8 cellular contexts compared by ENCODE assay signal in the genomic region with DNA sequence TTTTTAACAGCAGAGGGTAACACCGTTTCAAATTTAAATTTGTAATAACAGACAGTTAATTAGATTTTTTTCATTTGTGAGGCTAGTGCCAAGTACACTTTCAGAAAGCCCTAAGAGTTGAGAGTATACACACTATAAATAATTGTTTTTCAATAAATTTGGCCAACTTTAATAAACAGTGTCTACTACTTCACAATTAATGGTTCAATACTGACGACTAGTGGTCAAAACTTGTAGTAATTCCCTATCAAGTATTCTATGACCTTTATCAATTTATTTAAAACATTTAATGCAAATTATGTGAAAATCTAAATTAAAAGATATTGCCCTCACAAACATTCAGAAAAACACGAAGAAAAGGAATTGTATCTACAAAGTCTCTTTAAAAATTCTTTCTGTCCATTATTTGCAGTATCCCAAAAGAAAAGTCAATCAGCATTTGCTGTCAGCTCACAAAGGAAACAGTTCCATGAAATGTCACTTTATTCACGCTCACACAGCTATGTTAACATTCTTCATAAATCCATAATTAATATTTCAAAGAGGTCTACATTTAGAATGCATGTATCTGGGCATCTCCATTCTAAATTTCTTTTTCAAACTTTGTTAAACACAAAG.
DNase-seq lines count a peak whose midpoint lies in the region; ATAC-seq, FAIRE-seq and TF ChIP-seq lines count a peak whose summit lies in the region.

No MANE protein-coding gene starts in this region.

- intact Hi-C loops in left colon (cut with DNase I, micrococcal nuclease), result loop anchor here in 1 of 2 donors (10.0 kb wide), 1 partner anchor 796 kb away; no protein-coding TSS in a partner anchor

- H3K4me3 ChIP-seq in BE2C (ENCODE audit: low read depth, low read length), result no peak overlapping the region
- H3K4me3 ChIP-seq in MM.1S (ENCODE audit: low read length), result no peak overlapping the region
- H3K4me3 ChIP-seq in astrocyte (ENCODE audit: insufficient read depth, low read depth, low read length), result no peak overlapping the region

- H3K36me3 ChIP-seq in BE2C, result no peaks in the 10 kb centered on the region
- no peaks in the 10 kb centered on the region for H3K36me3 ChIP-seq in MM.1S (replicated peaks; ENCODE audit: insufficient read depth, low read length)
- no peaks in the 10 kb centered on the region for H3K36me3 ChIP-seq in astrocyte (ENCODE audit: insufficient read depth, low read length)

- H3K9me3 Mint-ChIP-seq in astrocyte (ENCODE audit: unreplicated experiment), result no peaks in the 10 kb centered on the region

- H3K4me2 ChIP-seq in MM.1S (ENCODE audit: low read depth, low read length) (no peak overlapping the region), astrocyte (ENCODE audit: low read length) (no peak overlapping the region)

- TF ChIP-seq CTCF in BE2C (IDR thresholded peaks at IDR 0.05; ENCODE audit: low read depth, low read length) (peak; percentile 41; the same call in 1 of the 2 replicates), MM.1S (IDR thresholded peaks at IDR 0.05; ENCODE audit: low read length) (peak; percentile 34), astrocyte (IDR thresholded peaks at IDR 0.05; ENCODE audit: insufficient read depth, low read depth, low read length) (peak; percentile 47)

- H3K9me2 ChIP-seq in MM.1S (replicated peaks; ENCODE audit: insufficient read depth, low read length), result no peaks in the 10 kb centered on the region

- no peaks in the 10 kb centered on the region for H3K36me3 Mint-ChIP-seq in astrocyte (ENCODE audit: low read depth, unreplicated experiment)

- H3F3A ChIP-seq in MM.1S (ENCODE audit: insufficient read depth, low read length), result no peaks in the 10 kb centered on the region

- H4K20me1 ChIP-seq in MM.1S (ENCODE audit: insufficient read depth, low read length), result no peaks in the 10 kb centered on the region
- no peaks in the 10 kb centered on the region for H4K20me1 ChIP-seq in astrocyte (ENCODE audit: insufficient read depth, low read length)

- no peaks in the 10 kb centered on the region for H3K4me1 Mint-ChIP-seq in astrocyte (ENCODE audit: low read depth, unreplicated experiment)

- H3K79me2 ChIP-seq in MM.1S (ENCODE audit: low read length) (no peaks in the 10 kb centered on the region), astrocyte (ENCODE audit: insufficient read depth, low read length) (no peaks in the 10 kb centered on the region)

- H3K27ac Mint-ChIP-seq in astrocyte (ENCODE audit: unreplicated experiment), result no peak overlapping the region

- DNase-seq in BE2C, result no peak
- DNase-seq in MM.1S, result peak; percentile 14
- DNase-seq in astrocyte (ENCODE audit: low read depth), result peak; percentile 25
- DNase-seq in left colon, result no peak
- DNase-seq in RPMI8226, result no peak
- no peak for DNase-seq in nucleus accumbens (lab: John Stamatoyannopoulos, UW)

- no peak overlapping the region for H3K27ac ChIP-seq in MM.1S (ENCODE audit: low read length)
- no peak overlapping the region for H3K27ac ChIP-seq in astrocyte (ENCODE audit: low read depth, low read length)

- H3K27me3 ChIP-seq in BE2C (no peaks in the 10 kb centered on the region), MM.1S (replicated peaks; ENCODE audit: insufficient read depth, low read length) (no peaks in the 10 kb centered on the region), astrocyte (ENCODE audit: insufficient read depth, low read length) (no peaks in the 10 kb centered on the region)

- H3K4me1 ChIP-seq in BE2C (no peaks in the 10 kb centered on the region), MM.1S (ENCODE audit: low read length) (no peaks in the 10 kb centered on the region), astrocyte (ENCODE audit: insufficient read depth, low read length) (no peaks in the 10 kb centered on the region)

- H3K4me3 Mint-ChIP-seq in astrocyte (ENCODE audit: unreplicated experiment), result no peak overlapping the region

- FAIRE-seq in astrocyte (lab: Jason Lieb, UNC), result peak; percentile 82

- H3K9ac ChIP-seq in MM.1S (ENCODE audit: low read length), result no peak overlapping the region
- H3K9ac ChIP-seq in astrocyte (ENCODE audit: low read length), result no peak overlapping the region

- ATAC-seq in GM18861 (IDR thresholded peaks at IDR 0.05; ENCODE audit: unreplicated experiment) (peak; percentile 67), left colon (peak; percentile 41), GM18520 (IDR thresholded peaks at IDR 0.05; ENCODE audit: unreplicated experiment) (no peak)

- H2AFZ ChIP-seq in MM.1S (ENCODE audit: low read length), result no peak overlapping the region
- no peak overlapping the region for H2AFZ ChIP-seq in astrocyte (ENCODE audit: low read depth, low read length)

- H3K27me3 Mint-ChIP-seq in astrocyte (ENCODE audit: low read depth, unreplicated experiment), result no peaks in the 10 kb centered on the region

- H3K9me3 ChIP-seq in BE2C (no peaks in the 10 kb centered on the region), MM.1S (replicated peaks; ENCODE audit: insufficient read depth, low read length) (no peaks in the 10 kb centered on the region), astrocyte (ENCODE audit: insufficient read depth, low read depth, low read length) (no peaks in the 10 kb centered on the region)

Comparison
In these comparisons a context has a peak if more than half of its experiments do, and no peak if none do; other contexts are left out.
1. DNase-seq: peak in MM.1S (single experiment) and astrocyte (single experiment); none in BE2C (single experiment), left colon (0 of 2), RPMI8226 (single experiment) and nucleus accumbens (0 of 56).
2. Peak in every context shown above with its lines, with median percentiles within 50 percentile points of each other: CTCF ChIP-seq.